9 cellular contexts compared by ENCODE assay signal in the genomic region with DNA sequence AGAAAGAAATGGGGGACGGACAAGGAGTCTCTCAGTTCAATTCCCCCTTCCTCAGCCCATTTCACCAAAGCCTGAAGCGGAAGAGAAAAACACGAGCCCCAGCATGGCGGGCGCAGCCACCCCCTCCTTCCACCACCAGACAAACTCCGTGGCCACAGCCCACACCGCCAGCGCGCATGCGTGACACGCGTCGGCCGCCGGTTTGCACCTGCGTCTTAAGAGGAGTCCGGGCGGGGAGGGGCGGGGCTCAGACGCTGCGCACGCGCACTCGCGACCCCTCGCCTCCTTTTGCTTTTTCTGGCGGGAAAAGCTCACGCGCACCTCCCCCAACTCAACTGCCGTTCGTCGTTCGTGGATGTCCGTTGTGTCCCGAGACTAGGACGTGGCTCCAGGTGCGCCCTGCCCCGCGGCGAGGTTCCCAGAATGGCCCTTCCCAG. TPM values are rescaled to one million over a fixed set of nuclear protein-coding genes. Genes with fewer than 3 reads are reported as not detected.
DNase-seq lines count a peak whose midpoint lies in the region; ATAC-seq, FAIRE-seq and TF ChIP-seq lines count a peak whose summit lies in the region.
"Had no signal": no experiment of that assay in that cellular context is flagged by ENCODE, and none has a peak within 500 bp of the region (broad histone marks: within the 10 kb centered on the region; RNA-seq: fewer than 3 reads in every experiment).

A gene with protein sequence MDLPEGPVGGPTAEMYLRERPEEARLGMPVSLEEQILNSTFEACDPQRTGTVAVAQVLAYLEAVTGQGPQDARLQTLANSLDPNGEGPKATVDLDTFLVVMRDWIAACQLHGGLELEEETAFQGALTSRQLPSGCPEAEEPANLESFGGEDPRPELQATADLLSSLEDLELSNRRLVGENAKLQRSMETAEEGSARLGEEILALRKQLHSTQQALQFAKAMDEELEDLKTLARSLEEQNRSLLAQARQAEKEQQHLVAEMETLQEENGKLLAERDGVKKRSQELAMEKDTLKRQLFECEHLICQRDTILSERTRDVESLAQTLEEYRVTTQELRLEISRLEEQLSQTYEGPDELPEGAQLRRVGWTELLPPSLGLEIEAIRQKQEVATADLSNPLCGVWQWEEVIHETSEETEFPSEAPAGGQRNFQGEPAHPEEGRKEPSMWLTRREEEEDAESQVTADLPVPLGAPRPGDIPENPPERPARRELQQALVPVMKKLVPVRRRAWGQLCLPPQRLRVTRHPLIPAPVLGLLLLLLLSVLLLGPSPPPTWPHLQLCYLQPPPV (plus strand): TSS at position 314 of the 437 bp plus-strand sequence. CDS start 2,635 bp downstream, outside the sequence.

- no peaks in the 10 kb centered on the region for H3K79me2 ChIP-seq in HepG2 (ENCODE audit: insufficient read depth, low read length)

- no peak within 1 kb of the TSS for H3K4me2 ChIP-seq in HepG2 (ENCODE audit: low read depth, low read length)

- peak within 1 kb of the TSS; percentile 67 for H3K4me3 Mint-ChIP-seq in natural killer cell treated with Interleukin-12 subunit alpha and Interleukin-12 subunit beta and Interleukin-15 and Interleukin-18, amount 100 ng/mL, for 72 hours

- H3K9ac ChIP-seq in liver (ENCODE audit: low read depth in 1 of 2, low read length in 2 of 2) (no peak within 1 kb of the TSS), HepG2 (ENCODE audit: insufficient read depth, low read depth, low read length) (no peak within 1 kb of the TSS)

- no peak for FAIRE-seq in HepG2 (lab: Jason Lieb, UNC)

- H4K20me1 ChIP-seq in HepG2 (ENCODE audit: insufficient read depth, low read length), result no peaks in the 10 kb centered on the region

- H3K27me3 ChIP-seq in liver (ENCODE audit: control insufficient read depth in 4 of 4, insufficient read depth in 4 of 4, low read length in 3 of 4) (no peaks in the 10 kb centered on the region), HepG2 (ENCODE audit: control insufficient read depth in 1 of 2, insufficient read depth in 2 of 2, low read length in 2 of 2) (peaks cover 4 to 18% of the 10 kb centered on the region in 2 experiments)
- H3K27me3 ChIP-seq: ascending aorta had no signal

- in situ Hi-C loops in HepG2 (cut with HindIII; ENCODE audit: extremely low pct_ligation_motif_present, low pct_unique_long_range_greater_than_20kb), result no loop called here

- BruUV-seq in HepG2 (replicated peaks; lab: Mats Ljungman, UMichigan), result no TSS peak

- TF ChIP-seq CTCF in liver (IDR thresholded peaks at IDR 0.05; ENCODE audit: low read depth, low read length, missing input control) (no peak), HepG2 (CRISPR knock-in tag; IDR thresholded peaks at IDR 0.05) (no peak)

- no peak within 1 kb of the TSS for H3K27ac ChIP-seq in liver (ENCODE audit: low read depth in 1 of 2, low read length in 2 of 2)
- H3K27ac ChIP-seq in HepG2 (ENCODE audit: extremely low read length, insufficient read depth, low read length), result no peak within 1 kb of the TSS
- H3K27ac ChIP-seq in substantia nigra (ENCODE audit: low read depth, low read length, poor library complexity, severe bottlenecking), result no peak within 1 kb of the TSS
- H3K27ac ChIP-seq: ascending aorta had no signal

- 33% methylated on average over 40 of the region's 40 CpGs for WGBS in liver
- WGBS in HepG2 (ENCODE audit: low lambda C conversion rate), result 80% methylated on average over 40 of the region's 40 CpGs

- intact Hi-C loops in HepG2 (cut with micrococcal nuclease; ENCODE audit: unreplicated experiment), result no loop called here

- TF ChIP-seq POLR2A in HepG2 (IDR thresholded peaks at IDR 0.05; ENCODE audit: insufficient read depth in 1 of 2, low read depth in 2 of 2, low read length in 2 of 2), result no peak

- TF ChIP-seq EP300 in HepG2 (IDR thresholded peaks at IDR 0.05; ENCODE audit: low read depth in 2 of 2, low read length in 2 of 2), result no peak
- TF ChIP-seq EP300 in HepG2 (CRISPR knock-in tag; IDR thresholded peaks at IDR 0.05; ENCODE audit: borderline replicate concordance), result no peak

- H3K36me3 Mint-ChIP-seq in natural killer cell treated with Interleukin-12 subunit alpha and Interleukin-12 subunit beta and Interleukin-15 and Interleukin-18, amount 100 ng/mL, for 72 hours, result no peaks in the 10 kb centered on the region

- H3K9me3 Mint-ChIP-seq in natural killer cell treated with Interleukin-12 subunit alpha and Interleukin-12 subunit beta and Interleukin-15 and Interleukin-18, amount 100 ng/mL, for 72 hours, result no peaks in the 10 kb centered on the region

- peaks cover 3 to 7% of the 10 kb centered on the region in 2 donors for H3K27me3 Mint-ChIP-seq in natural killer cell treated with Interleukin-12 subunit alpha and Interleukin-12 subunit beta and Interleukin-15 and Interleukin-18, amount 100 ng/mL, for 72 hours

- H2AFZ ChIP-seq in HepG2 (ENCODE audit: low read length), result no peak within 1 kb of the TSS

- H3K27ac Mint-ChIP-seq in natural killer cell treated with Interleukin-12 subunit alpha and Interleukin-12 subunit beta and Interleukin-15 and Interleukin-18, amount 100 ng/mL, for 72 hours, result peak within 1 kb of the TSS; percentile 65 to 78

- TF ChIP-seq RAD21 in liver (IDR thresholded peaks at IDR 0.05), result no peak
- no peak for TF ChIP-seq RAD21 in HepG2 (CRISPR knock-in tag; IDR thresholded peaks at IDR 0.05)

- CTCF ChIA-PET in HepG2 (lab: Yijun Ruan, JAX; ENCODE audit: low intra/inter-chr PET ratio, low total read pairs), result no interaction called here

- H3K36me3 ChIP-seq in liver (ENCODE audit: control insufficient read depth in 4 of 4, insufficient read depth in 3 of 4, low read depth in 1 of 4, low read length in 3 of 4) (no peaks in the 10 kb centered on the region), HepG2 (replicated peaks in 1 of 2; ENCODE audit: control insufficient read depth in 1 of 2, insufficient read depth in 2 of 2, low read length in 2 of 2) (no peaks in the 10 kb centered on the region)
- H3K36me3 ChIP-seq: ascending aorta had no signal

- DNase-seq in HepG2 (ENCODE audit: low spot score), result no peak
- DNase-seq in activated CD4-positive, alpha-beta T cell treated with anti-CD3 and anti-CD28 coated beads for 1 hour, result peak; percentile 89
- DNase-seq in cerebellum (ENCODE audit: low spot score), result peak; percentile 85
- peak; percentile 85 for DNase-seq in natural killer cell treated with Interleukin-12 subunit alpha and Interleukin-12 subunit beta and Interleukin-15 and Interleukin-18, amount 100 ng/mL, for 72 hours (ENCODE audit: low spot score)
- DNase-seq in substantia nigra (lab: John Stamatoyannopoulos, UW), result peak in 34 of 49 donors; percentile 2 to 75 (median 22)

- H3K9me3 ChIP-seq in liver (ENCODE audit: control insufficient read depth in 4 of 4, low read length in 3 of 4) (no peaks in the 10 kb centered on the region), HepG2 (ENCODE audit: low read length) (no peaks in the 10 kb centered on the region)
- H3K9me3 ChIP-seq: ascending aorta had no signal

- H3K4me3 ChIP-seq in liver (ENCODE audit: low read depth in 1 of 3, low read length in 3 of 3) (no peak within 1 kb of the TSS), HepG2 (replicated peaks in 1 of 3; ENCODE audit: insufficient read depth in 1 of 3, low read depth in 2 of 3, low read length in 3 of 3) (no peak within 1 kb of the TSS)

- POLR2A ChIA-PET in HepG2 (lab: Yijun Ruan, JAX), result no interaction called here

- peaks cover 13 to 33% of the 10 kb centered on the region in 2 donors for H3K4me1 Mint-ChIP-seq in natural killer cell treated with Interleukin-12 subunit alpha and Interleukin-12 subunit beta and Interleukin-15 and Interleukin-18, amount 100 ng/mL, for 72 hours (ENCODE audit: low read depth in 2 of 2)

- no peaks in the 10 kb centered on the region for H3K4me1 ChIP-seq in liver (ENCODE audit: control insufficient read depth in 4 of 4, insufficient read depth in 4 of 4, low read length in 3 of 4)
- H3K4me1 ChIP-seq in HepG2 (ENCODE audit: insufficient read depth, low read length), result no peaks in the 10 kb centered on the region
- H3K4me1 ChIP-seq: ascending aorta had no signal

- no peak for ATAC-seq in HepG2
- ATAC-seq in natural killer cell treated with Interleukin-12 subunit alpha and Interleukin-12 subunit beta and Interleukin-15 and Interleukin-18, amount 100 ng/mL, for 72 hours, result peak; percentile 83 to 86
- no peak for ATAC-seq in GM19395 (IDR thresholded peaks at IDR 0.05; ENCODE audit: unreplicated experiment)
- ATAC-seq in HG02938 (IDR thresholded peaks at IDR 0.05; ENCODE audit: unreplicated experiment), result no peak

TF ChIP-seq in liver, 16 proteins besides CTCF, POLR2A, EP300 and RAD21:
- TF ChIP-seq FOXA1 (IDR thresholded peaks at IDR 0.05) (no peak), YY1 (IDR thresholded peaks at IDR 0.05) (peak; percentile 40)
TF ChIP-seq in liver: peak in this region for 1.

RNA-seq across cellular contexts. Expression of the gene that starts here (rescaled TPM):
- total RNA-seq in liver, result not detected
- not detected for polyA plus RNA-seq in liver
- not detected in 2 replicates for total RNA-seq in HepG2 (2016; rRNA removed; fragmentation: Illumina TruSeq; extraction: Trizol)
- not detected in 2 replicates for total RNA-seq in HepG2 (2016; cell fraction: cytosol; rRNA removed; fragmentation: Illumina TruSeq; extraction: Trizol; ENCODE audit: low read depth)
- not detected in 2 replicates for total RNA-seq in HepG2 (2016; cell fraction: insoluble cytoplasmic fraction; rRNA removed; fragmentation: Illumina TruSeq; extraction: Trizol)
- total RNA-seq in HepG2 (2016; cell fraction: membrane; rRNA removed; fragmentation: Illumina TruSeq; extraction: Trizol), result not detected in 2 replicates
- not detected in 2 replicates for total RNA-seq in HepG2 (2016; cell fraction: nucleus; rRNA removed; fragmentation: Illumina TruSeq; extraction: Trizol)
- polyA plus RNA-seq in HepG2 (2011; rRNA removed), result not detected in 2 replicates
- polyA plus RNA-seq in HepG2 (2011; cell fraction: cytosol; rRNA removed), result not detected in 2 replicates
- not detected in 2 replicates for polyA plus RNA-seq in HepG2 (2011; cell fraction: nucleus; rRNA removed)
- polyA plus RNA-seq in HepG2 (2012), result not detected in 2 replicates
- not detected in 2 replicates for polyA plus RNA-seq in HepG2 (2016; cell fraction: cytosol; fragmentation: Illumina TruSeq; extraction: Trizol; ENCODE audit: low read depth)
- polyA plus RNA-seq in HepG2 (2016; cell fraction: insoluble cytoplasmic fraction; fragmentation: Illumina TruSeq; extraction: Trizol; ENCODE audit: low read depth), result not detected in 2 replicates
- polyA plus RNA-seq in HepG2 (2016; cell fraction: membrane; fragmentation: Illumina TruSeq; extraction: Trizol; ENCODE audit: low read depth), result not detected in 2 replicates
- not detected in 2 replicates for polyA plus RNA-seq in HepG2 (2016; cell fraction: nucleus; fragmentation: Illumina TruSeq; extraction: Trizol; ENCODE audit: insufficient read depth, low read depth)
- not detected in 2 replicates for polyA minus RNA-seq in HepG2 (2011; rRNA and poly(A)+ RNA removed; ENCODE audit: low replicate concordance)
- polyA minus RNA-seq in HepG2 (2011; cell fraction: cytosol; rRNA and poly(A)+ RNA removed), result not detected in 2 replicates
- polyA minus RNA-seq in HepG2 (2011; cell fraction: nucleus; rRNA and poly(A)+ RNA removed), result not detected in 2 replicates
- total RNA-seq in cerebellum, result not detected
- total RNA-seq in natural killer cell treated with Interleukin-12 subunit alpha and Interleukin-12 subunit beta and Interleukin-15 and Interleukin-18, amount 100 ng/mL, for 72 hours, result under 1 TPM in 1 of 2 donors, not detected in 1; 0.56 TPM
- total RNA-seq: ascending aorta had no signal

Comparison
In these comparisons a context has a peak if more than half of its experiments do, and no peak if none do; other contexts are left out.
1. Peak in DNase-seq in cerebellum; RNA of the gene not detected or under 1 TPM.
2. Peak in DNase-seq and ATAC-seq in natural killer cell treated with Interleukin-12 subunit alpha and Interleukin-12 subunit beta and Interleukin-15 and Interleukin-18, amount 100 ng/mL, for 72 hours; RNA of the gene not detected or under 1 TPM.